In genomic region chrX:12460929-12461328, GRCh38 we compare ENCODE assay signal across 24 cellular contexts.
A peak's percentile ranks its signal among the peaks of the same experiment; 100 is the strongest.
DNase-seq lines count a peak whose midpoint lies in the region; ATAC-seq, FAIRE-seq and TF ChIP-seq lines count a peak whose summit lies in the region.
"Had no signal": no experiment of that assay in that cellular context is flagged by ENCODE, and none has a peak within 500 bp of the region (broad histone marks: within the 10 kb centered on the region; RNA-seq: fewer than 3 reads in every experiment).

No MANE protein-coding gene starts in this region.

- H3K27ac ChIP-seq in A549 (no peak overlapping the region), IMR-90 (ENCODE audit: insufficient read depth, low read length) (no peak overlapping the region), neural progenitor cell (no peak overlapping the region)
- H3K27ac ChIP-seq: BLaER1 treated with 17β-estradiol and CSF1 and Interleukin-3, amounts not matched to agents 10 nM and 100 nM; C4-2B had no signal

- no peak overlapping the region for H3K4me3 Mint-ChIP-seq in neural progenitor cell
- H3K4me3 Mint-ChIP-seq: B cell; CD4-positive, alpha-beta T cell; CD8-positive, alpha-beta T cell had no signal

- no peak overlapping the region for H3K4ac ChIP-seq in IMR-90 (ENCODE audit: low read depth, low read length)

- H3K4me3 ChIP-seq in A549 = no peak overlapping the region
- no peak overlapping the region for H3K4me3 ChIP-seq in IMR-90 (ENCODE audit: insufficient read depth, low read depth, low read length)
- H3K4me3 ChIP-seq in neural progenitor cell = no peak overlapping the region
- H3K4me3 ChIP-seq: BLaER1 treated with 17β-estradiol and CSF1 and Interleukin-3, amounts not matched to agents 10 nM and 100 nM; GM12878 had no signal

- H3K79me2 ChIP-seq in neural progenitor cell (ENCODE audit: low read depth) = no peaks in the 10 kb centered on the region

- CTCF ChIA-PET in A549 (lab: Yijun Ruan, JAX) = no interaction called here
- CTCF ChIA-PET in IMR-90 (lab: Yijun Ruan, JAX) = interaction anchor here (1.7 kb wide), 1 partner anchor 9 kb away, joined by 5 read pairs; no protein-coding TSS in a partner anchor

- H3K27me3 ChIP-seq in IMR-90 (ENCODE audit: control insufficient read depth, insufficient read depth, low read length) (no peaks in the 10 kb centered on the region), neural progenitor cell (no peaks in the 10 kb centered on the region)

- H3K18ac ChIP-seq in IMR-90 (ENCODE audit: low read depth, low read length) = no peak overlapping the region

- DNase-seq in A549 (ENCODE audit: low read depth in 1 of 2, low spot score in 1 of 2) (no peak), IMR-90 (no peak), neural progenitor cell (ENCODE audit: low spot score) (no peak), GM13977 (ENCODE audit: low spot score) (no peak), COLO829 (ENCODE audit: low spot score) (no peak)
- DNase-seq: 8988T; AML-193; CD4-positive, alpha-beta T cell; CD8-positive, alpha-beta T cell; COR-L47; DMS 273 treated with DMSO at 0.1 percent for 48 hours; DMS153; DMS53; DMS79; DND-41; EL; GDM1 had no signal

- no peak overlapping the region for H3K27ac Mint-ChIP-seq in neural progenitor cell
- H3K27ac Mint-ChIP-seq: B cell; CD4-positive, alpha-beta T cell; CD8-positive, alpha-beta T cell had no signal

- H3K4me1 Mint-ChIP-seq in neural progenitor cell = no peaks in the 10 kb centered on the region
- H3K4me1 Mint-ChIP-seq: B cell had no signal

- no peak overlapping the region for H2BK120ac ChIP-seq in IMR-90 (ENCODE audit: low read depth, low read length)

- no peak overlapping the region for H3K14ac ChIP-seq in IMR-90 (replicated peaks; ENCODE audit: low read depth, low read length)

- H3K36me3 ChIP-seq in IMR-90 (ENCODE audit: control insufficient read depth, insufficient read depth, low read length) = no peaks in the 10 kb centered on the region
- no peaks in the 10 kb centered on the region for H3K36me3 ChIP-seq in neural progenitor cell
- H3K36me3 ChIP-seq: BLaER1 treated with 17β-estradiol and CSF1 and Interleukin-3, amounts not matched to agents 10 nM and 100 nM had no signal

- no peak overlapping the region for H4K5ac ChIP-seq in IMR-90 (ENCODE audit: low read depth, low read length)

- H3F3A ChIP-seq in neural progenitor cell (ENCODE audit: low read depth) = no peaks in the 10 kb centered on the region

- H2BK5ac ChIP-seq in IMR-90 (ENCODE audit: low read depth, low read length, poor library complexity, severe bottlenecking) = no peak overlapping the region

- no peaks in the 10 kb centered on the region for H3K36me3 Mint-ChIP-seq in neural progenitor cell
- H3K36me3 Mint-ChIP-seq: CD8-positive, alpha-beta T cell had no signal

- H3K9me1 ChIP-seq in IMR-90 (ENCODE audit: insufficient read depth, low read length) = no peaks in the 10 kb centered on the region

- H2AFZ ChIP-seq in IMR-90 (replicated peaks; ENCODE audit: low read length, poor library complexity) (no peak overlapping the region), neural progenitor cell (replicated peaks) (peak overlapping the region; percentile 28)

- no peak for TF ChIP-seq EP300 in A549 (IDR thresholded peaks at IDR 0.05)

- H3K27me3 Mint-ChIP-seq in neural progenitor cell (ENCODE audit: insufficient read depth, low read depth) = peaks cover 2% of the 10 kb centered on the region
- H3K27me3 Mint-ChIP-seq: B cell; CD4-positive, alpha-beta T cell had no signal

- H4K91ac ChIP-seq in IMR-90 (ENCODE audit: insufficient read depth, low read depth, low read length) = no peak overlapping the region

- no peaks in the 10 kb centered on the region for H3K79me1 ChIP-seq in IMR-90 (ENCODE audit: low read depth in 1 of 2, low read length in 2 of 2)

- ATAC-seq in A549 (no peak), IMR-90 (ENCODE audit: low read depth) (no peak)
- ATAC-seq: CD8-positive, alpha-beta T cell; GM12878 had no signal

- dilution Hi-C loops in IMR-90 (cut with HindIII; ENCODE audit: low sequenced_read_pairs, unreplicated experiment) = no loop called here

- H3K9me3 ChIP-seq in A549 (no peaks in the 10 kb centered on the region), IMR-90 (ENCODE audit: control insufficient read depth, insufficient read depth, low read length) (no peaks in the 10 kb centered on the region), neural progenitor cell (ENCODE audit: low read depth) (no peaks in the 10 kb centered on the region)

- H3K4me1 ChIP-seq in A549 = no peaks in the 10 kb centered on the region
- H3K4me1 ChIP-seq in IMR-90 (ENCODE audit: control insufficient read depth, insufficient read depth, low read length) = no peaks in the 10 kb centered on the region
- no peaks in the 10 kb centered on the region for H3K4me1 ChIP-seq in neural progenitor cell
- H3K4me1 ChIP-seq: BLaER1 treated with 17β-estradiol and CSF1 and Interleukin-3, amounts not matched to agents 10 nM and 100 nM had no signal

- TF ChIP-seq POLR2A in A549 (IDR thresholded peaks at IDR 0.05; ENCODE audit: low read length) (no peak), IMR-90 (IDR thresholded peaks at IDR 0.05; ENCODE audit: low read depth, low read length) (no peak)

- no TSS peak for BruUV-seq in IMR-90 (replicated peaks; lab: Mats Ljungman, UMichigan)

- no peak overlapping the region for H2BK20ac ChIP-seq in IMR-90 (ENCODE audit: low read depth, low read length)

- H3K9ac ChIP-seq in IMR-90 (ENCODE audit: low read depth, low read length) = no peak overlapping the region
- no peak overlapping the region for H3K9ac ChIP-seq in neural progenitor cell
- H3K9ac ChIP-seq: BLaER1 treated with 17β-estradiol and CSF1 and Interleukin-3, amounts not matched to agents 10 nM and 100 nM had no signal

- H4K8ac ChIP-seq in IMR-90 (ENCODE audit: low read depth in 2 of 2, low read length in 2 of 2) = no peak overlapping the region

- no peak overlapping the region for H2AK5ac ChIP-seq in IMR-90 (ENCODE audit: low read depth, low read length)

- H3K56ac ChIP-seq in IMR-90 (ENCODE audit: extremely low read depth, insufficient read depth, low read length) = no peak overlapping the region

- WGBS in A549 (ENCODE audit: missing lambda C conversion rate) = 38% methylated on average over 2 of the region's 2 CpGs
- WGBS in IMR-90 (ENCODE audit: extremely low coverage in 2 of 2, insufficient read length in 1 of 2), 2 experiments = no CpG with 5 or more reads among the region's 2 CpGs

- TF ChIP-seq CTCF in A549 (IDR thresholded peaks at IDR 0.05) (no peak), IMR-90 (conservative IDR thresholded peaks at IDR 0.05; ENCODE audit: low read depth, low read length) (no peak), neural progenitor cell (IDR thresholded peaks at IDR 0.05) (no peak), GM13977 (IDR thresholded peaks at IDR 0.05; ENCODE audit: extremely low read depth, insufficient read depth, missing control alignments) (no peak)

- FAIRE-seq in A549 (lab: Jason Lieb, UNC) = no peak
- FAIRE-seq: A204.1, GM12878, GM12892, GM19239 had no signal

- H2BK15ac ChIP-seq in IMR-90 (ENCODE audit: low read depth, low read length) = no peak overlapping the region

- H3K4me2 ChIP-seq in A549 = no peak overlapping the region
- H3K4me2 ChIP-seq in IMR-90 (ENCODE audit: low read depth, low read length) = no peak overlapping the region
- no peak overlapping the region for H3K4me2 ChIP-seq in neural progenitor cell
- H3K4me2 ChIP-seq: BLaER1 treated with 17β-estradiol and CSF1 and Interleukin-3, amounts not matched to agents 10 nM and 100 nM had no signal

- intact Hi-C loops in IMR-90 (cut with micrococcal nuclease) = no loop called here

- peaks cover 2% of the 10 kb centered on the region for H3K9me3 Mint-ChIP-seq in neural progenitor cell
- H3K9me3 Mint-ChIP-seq: CD4-positive, alpha-beta T cell; CD8-positive, alpha-beta T cell had no signal

- POLR2A ChIA-PET in A549 (lab: Yijun Ruan, JAX) (no interaction called here), IMR-90 (lab: Charles Lee; ENCODE audit: unreplicated experiment) (no interaction called here)

- H3K23ac ChIP-seq in IMR-90 (ENCODE audit: low read depth, low read length) = no peak overlapping the region

- H2AK9ac ChIP-seq in IMR-90 (replicated peaks; ENCODE audit: low read depth, low read length, poor library complexity) = no peak overlapping the region

- H4K20me1 ChIP-seq in IMR-90 (ENCODE audit: insufficient read depth, low read length) (no peaks in the 10 kb centered on the region), neural progenitor cell (ENCODE audit: low read depth) (no peaks in the 10 kb centered on the region)
- H4K20me1 ChIP-seq: BLaER1 treated with 17β-estradiol and CSF1 and Interleukin-3, amounts not matched to agents 10 nM and 100 nM had no signal

- in situ Hi-C loops in IMR-90 (cut with MboI; ENCODE audit: low sequenced_read_pairs) = no loop called here
- in situ Hi-C loops in GM13977 (cut with MboI; ENCODE audit: low pct_unique_long_range_greater_than_20kb, low sequenced_read_pairs, unreplicated experiment) = no loop called here

- no peak for TF ChIP-seq RAD21 in A549 (conservative IDR thresholded peaks at IDR 0.05 in 1 of 2, IDR thresholded peaks at IDR 0.05 in 1 of 2)
- no peak for TF ChIP-seq RAD21 in IMR-90 (IDR thresholded peaks at IDR 0.05; ENCODE audit: low read length)

TF ChIP-seq in A549, 52 proteins besides CTCF, POLR2A, EP300 and RAD21:
- TF ChIP-seq MAFK (IDR thresholded peaks at IDR 0.05; ENCODE audit: partially characterized antibody) = peak; percentile 70
- no peak for TF ChIP-seq HOXB5 (CRISPR knock-in tag; IDR thresholded peaks at IDR 0.05)

TF ChIP-seq in IMR-90, 13 proteins besides CTCF, POLR2A, EP300 and RAD21:
- no peak for TF ChIP-seq FOS (IDR thresholded peaks at IDR 0.05; ENCODE audit: low read depth, low read length)
- peak; percentile 88 for TF ChIP-seq MAFK (IDR thresholded peaks at IDR 0.05; ENCODE audit: low read depth, low read length)
